Comparison of ENCODE assay signal across 15 cellular contexts in genomic region chr5:112876362-112876761, GRCh38.
"Had no signal": no experiment of that assay in that cellular context is flagged by ENCODE, and none has a peak within 500 bp of the region (broad histone marks: within the 10 kb centered on the region; RNA-seq: fewer than 3 reads in every experiment).

No MANE protein-coding gene starts in this region.

- H3K27me3 Mint-ChIP-seq: central memory CD8-positive, alpha-beta T cell; memory B cell had no signal

- H3K9me3 Mint-ChIP-seq: central memory CD8-positive, alpha-beta T cell; memory B cell; nephron progenitor cell had no signal

- H3K27ac ChIP-seq: sigmoid colon, WERI-Rb-1 had no signal

- H3K4me3 ChIP-seq: sigmoid colon had no signal

- ATAC-seq: left lobe of liver had no signal

- H3K27me3 ChIP-seq: sigmoid colon had no signal

- DNase-seq: activated CD4-positive, alpha-beta T cell treated with anti-CD3 and anti-CD28 coated beads for 4 hours; activated effector memory CD4-positive, alpha-beta T cell treated with anti-CD3 and anti-CD28 coated beads, Interleukin-2, amount 50 U/mL, for 16 hours; activated T-cell treated with anti-CD3 and anti-CD28 coated beads, Interleukin-2, amount 50 U/mL, for 1 hour; cortex of kidney; effector memory CD4-positive, alpha-beta T cell; islet precursor cell; nephron progenitor cell; sigmoid colon; stimulated activated CD4-positive, alpha-beta T cell treated with anti-CD3 and anti-CD28 coated beads, Interleukin-12 subunit alpha, Interleukin-12 subunit beta, amount 100 ng/mL, for 4 hours; stimulated activated naive CD4-positive, alpha-beta T cell; T1000; WERI-Rb-1 had no signal

- H3K9me3 ChIP-seq: sigmoid colon had no signal

- H3K4me3 Mint-ChIP-seq: central memory CD8-positive, alpha-beta T cell; memory B cell; nephron progenitor cell had no signal

- H3K4me1 Mint-ChIP-seq: nephron progenitor cell had no signal
